Comparison of ENCODE assay signal across 1 cellular context in genomic region chr11:63869171-63869591, GRCh38.
TF ChIP-seq lines count a peak whose summit lies in the region.

No MANE protein-coding gene starts in this region.

TF ChIP-seq in H1, 55 proteins besides CTCF, POLR2A, EP300 and RAD21:
- TF ChIP-seq ATF3 (IDR thresholded peaks at IDR 0.05; ENCODE audit: insufficient read depth, low read depth, low read length) (no peak), GABPA (IDR thresholded peaks at IDR 0.05; ENCODE audit: borderline replicate concordance, insufficient read depth, low read length) (no peak), SIN3A (conservative IDR thresholded peaks at IDR 0.05 in 1 of 2, IDR thresholded peaks at IDR 0.05 in 1 of 2; ENCODE audit: low read depth in 1 of 2, low read length in 2 of 2) (no peak), ATF2 (IDR thresholded peaks at IDR 0.05; ENCODE audit: low read length) (no peak), KDM4A (IDR thresholded peaks at IDR 0.05; ENCODE audit: low read depth, low read length, severe bottlenecking) (no peak)
